Comparison of ENCODE assay signal across 15 cellular contexts in the genomic region with DNA sequence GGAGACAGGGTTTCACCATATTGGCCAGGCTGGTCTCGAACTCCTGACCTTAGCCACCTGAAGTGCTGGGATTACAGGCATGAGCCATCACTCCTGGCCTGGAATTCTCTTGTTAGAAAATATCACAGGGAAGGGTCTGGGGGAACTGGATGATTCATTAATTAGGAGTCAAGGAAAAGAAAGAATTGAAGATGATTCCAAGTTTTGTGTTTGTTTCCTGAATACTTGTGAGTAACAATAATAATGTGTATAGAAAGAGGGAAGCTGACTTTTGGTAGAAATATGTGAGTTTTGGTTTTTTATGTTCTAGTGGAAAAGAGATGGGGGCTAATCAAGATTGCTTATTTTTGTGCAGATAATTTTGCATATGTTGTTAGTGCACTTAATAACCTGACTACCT.
A peak's percentile ranks its signal among the peaks of the same experiment; 100 is the strongest.
DNase-seq lines count a peak whose midpoint lies in the region; ATAC-seq and TF ChIP-seq lines count a peak whose summit lies in the region.
"Had no signal": no experiment of that assay in that cellular context is flagged by ENCODE, and none has a peak within 500 bp of the region (broad histone marks: within the 10 kb centered on the region; RNA-seq: fewer than 3 reads in every experiment).

No MANE protein-coding gene starts in this region.

- dilution Hi-C loops in IMR-90 (cut with HindIII; ENCODE audit: low sequenced_read_pairs, unreplicated experiment): no loop called here

- no peak overlapping the region for H2AK5ac ChIP-seq in IMR-90 (ENCODE audit: low read depth, low read length)
- peak overlapping the region; percentile 70 for H2AK5ac ChIP-seq in mesenchymal stem cell (ENCODE audit: low read length, severe bottlenecking)

- H3K14ac ChIP-seq in IMR-90 (replicated peaks; ENCODE audit: low read depth, low read length) (no peak overlapping the region), mesenchymal stem cell (ENCODE audit: low read length in 2 of 2) (no peak overlapping the region)

- H2AFZ ChIP-seq in IMR-90 (replicated peaks; ENCODE audit: low read length, poor library complexity): no peak overlapping the region
- no peak overlapping the region for H2AFZ ChIP-seq in mesenchymal stem cell (ENCODE audit: low read depth, low read length)

- no peak overlapping the region for H4K5ac ChIP-seq in IMR-90 (ENCODE audit: low read depth, low read length)

- no peaks in the 10 kb centered on the region for H3K9me3 ChIP-seq in IMR-90 (ENCODE audit: control insufficient read depth, insufficient read depth, low read length)
- no peaks in the 10 kb centered on the region for H3K9me3 ChIP-seq in mesenchymal stem cell (ENCODE audit: control insufficient read depth, low read length)
- H3K9me3 ChIP-seq: BLaER1, HAP-1 had no signal

- CTCF ChIA-PET in IMR-90 (lab: Yijun Ruan, JAX): no interaction called here

- H3K27me3 ChIP-seq in IMR-90 (ENCODE audit: control insufficient read depth, insufficient read depth, low read length) (no peaks in the 10 kb centered on the region), mesenchymal stem cell (ENCODE audit: control insufficient read depth in 1 of 2, insufficient read depth in 1 of 2, low read length in 2 of 2) (no peaks in the 10 kb centered on the region)
- H3K27me3 ChIP-seq: BLaER1 had no signal

- H3K23ac ChIP-seq in IMR-90 (ENCODE audit: low read depth, low read length): no peak overlapping the region
- no peak overlapping the region for H3K23ac ChIP-seq in mesenchymal stem cell (ENCODE audit: low read length in 2 of 2)

- no peak overlapping the region for H2BK20ac ChIP-seq in IMR-90 (ENCODE audit: low read depth, low read length)

- no peak for TF ChIP-seq RAD21 in IMR-90 (IDR thresholded peaks at IDR 0.05; ENCODE audit: low read length)

- H3K9ac ChIP-seq in IMR-90 (ENCODE audit: low read depth, low read length) (no peak overlapping the region), mesenchymal stem cell (ENCODE audit: low read length) (no peak overlapping the region)
- H3K9ac ChIP-seq: BLaER1 had no signal

- H3K18ac ChIP-seq in IMR-90 (ENCODE audit: low read depth, low read length) (no peak overlapping the region), mesenchymal stem cell (ENCODE audit: low read depth in 1 of 2, low read length in 2 of 2) (no peak overlapping the region)

- TF ChIP-seq CTCF in IMR-90 (conservative IDR thresholded peaks at IDR 0.05; ENCODE audit: low read depth, low read length): no peak

- intact Hi-C loops in IMR-90 (cut with micrococcal nuclease): loop anchor here (5.0 kb wide), 1 partner anchor 180 kb away; no protein-coding TSS in a partner anchor

- in situ Hi-C loops in IMR-90 (cut with MboI; ENCODE audit: low sequenced_read_pairs): no loop called here

- no peak overlapping the region for H3K27ac ChIP-seq in IMR-90 (ENCODE audit: insufficient read depth, low read length)
- H3K27ac ChIP-seq in mesenchymal stem cell (ENCODE audit: low read length, poor library complexity, severe bottlenecking): peak overlapping the region; percentile 93
- H3K27ac ChIP-seq: BLaER1, RWPE1 had no signal

- TF ChIP-seq POLR2A in IMR-90 (IDR thresholded peaks at IDR 0.05; ENCODE audit: low read depth, low read length): no peak

- WGBS in IMR-90 (ENCODE audit: extremely low coverage in 2 of 2, insufficient read length in 1 of 2), 2 experiments: 38% methylated on average over 1 of the region's 1 CpG; no CpG with 5 or more reads in 1 of the 2 experiments
- 79% methylated on average over 1 of the region's 1 CpG for whole genome bisulfite sequencing in mesenchymal stem cell

- H4K8ac ChIP-seq in IMR-90 (ENCODE audit: low read depth in 2 of 2, low read length in 2 of 2): no peak overlapping the region
- no peak overlapping the region for H4K8ac ChIP-seq in mesenchymal stem cell (ENCODE audit: low read length)

- no peak overlapping the region for H2AK9ac ChIP-seq in IMR-90 (replicated peaks; ENCODE audit: low read depth, low read length, poor library complexity)

- H3K79me1 ChIP-seq in IMR-90 (ENCODE audit: low read depth in 1 of 2, low read length in 2 of 2) (no peaks in the 10 kb centered on the region), mesenchymal stem cell (replicated peaks; ENCODE audit: low read length, poor library complexity, severe bottlenecking) (no peaks in the 10 kb centered on the region)

- H2BK120ac ChIP-seq in IMR-90 (ENCODE audit: low read depth, low read length) (no peak overlapping the region), mesenchymal stem cell (ENCODE audit: low read depth, low read length) (no peak overlapping the region)

- H3K4me3 ChIP-seq in IMR-90 (ENCODE audit: insufficient read depth, low read depth, low read length) (no peak overlapping the region), mesenchymal stem cell (ENCODE audit: insufficient read depth in 1 of 2, low read depth in 1 of 2, low read length in 2 of 2) (no peak overlapping the region)
- H3K4me3 ChIP-seq: BLaER1, HAP-1 had no signal

- H3K4me2 ChIP-seq in IMR-90 (ENCODE audit: low read depth, low read length) (peak overlapping the region; percentile 7; the same call in 1 of the 2 replicates), mesenchymal stem cell (ENCODE audit: low read length, poor library complexity, severe bottlenecking) (no peak overlapping the region)
- H3K4me2 ChIP-seq: BLaER1 had no signal

- H2BK15ac ChIP-seq in IMR-90 (ENCODE audit: low read depth, low read length) (no peak overlapping the region), mesenchymal stem cell (ENCODE audit: low read depth, poor library complexity, severe bottlenecking) (no peak overlapping the region)

- H4K91ac ChIP-seq in IMR-90 (ENCODE audit: insufficient read depth, low read depth, low read length) (no peak overlapping the region), mesenchymal stem cell (ENCODE audit: low read length) (no peak overlapping the region)

- H3K4ac ChIP-seq in IMR-90 (ENCODE audit: low read depth, low read length) (no peak overlapping the region; the same call in 1 of the 2 replicates), mesenchymal stem cell (ENCODE audit: low read depth in 1 of 2, low read length in 2 of 2) (no peak overlapping the region)

- H3K56ac ChIP-seq in IMR-90 (ENCODE audit: extremely low read depth, insufficient read depth, low read length): no peak overlapping the region

- POLR2A ChIA-PET in IMR-90 (lab: Charles Lee; ENCODE audit: unreplicated experiment): no interaction called here

- H3K4me1 ChIP-seq in IMR-90 (ENCODE audit: control insufficient read depth, insufficient read depth, low read length) (peaks cover 3% of the 10 kb centered on the region), mesenchymal stem cell (ENCODE audit: control insufficient read depth, insufficient read depth, low read depth, low read length) (peaks cover 2% of the 10 kb centered on the region)
- H3K4me1 ChIP-seq: BLaER1, HAP-1 had no signal

- DNase-seq in EH (ENCODE audit: low read depth): peak; percentile 66
- peak; percentile 62 for DNase-seq in IMR-90
- peak; percentile 50 for DNase-seq in astrocyte of the hippocampus (ENCODE audit: low read depth, low spot score)
- no peak for DNase-seq in mesenchymal stem cell
- DNase-seq in DMS53 treated with DMSO at 0.1 percent for 48 hours (lab: John Stamatoyannopoulos, UW; ENCODE audit: unreplicated experiment): no peak
- DNase-seq in putamen (ENCODE audit: low spot score): no peak
- no peak for DNase-seq in stimulated activated CD4-positive, alpha-beta T cell treated with anti-CD3 and anti-CD28 coated beads, Interleukin-2, amount 100 ng/mL, for 24 hours
- no peak for DNase-seq in activated T-cell treated with anti-CD3 and anti-CD28 coated beads, Interleukin-2, amount 50 U/mL, for 48 hours
- DNase-seq: CD4-positive, alpha-beta memory T cell; NCI-H1105 treated with DMSO at 0.1 percent for 48 hours; SIG-M5 had no signal

- H3K36me3 ChIP-seq in IMR-90 (ENCODE audit: control insufficient read depth, insufficient read depth, low read length) (no peaks in the 10 kb centered on the region), mesenchymal stem cell (ENCODE audit: control insufficient read depth in 1 of 2, insufficient read depth in 2 of 2, low read depth in 1 of 2, low read length in 2 of 2) (no peaks in the 10 kb centered on the region)
- H3K36me3 ChIP-seq: BLaER1, HAP-1 had no signal

- BruUV-seq in IMR-90 (replicated peaks; lab: Mats Ljungman, UMichigan): no TSS peak

- no peaks in the 10 kb centered on the region; the same call in 1 of the 2 replicates for H4K20me1 ChIP-seq in IMR-90 (ENCODE audit: insufficient read depth, low read length)
- H4K20me1 ChIP-seq: BLaER1 had no signal

- peak overlapping the region; percentile 18 for H2BK5ac ChIP-seq in IMR-90 (ENCODE audit: low read depth, low read length, poor library complexity, severe bottlenecking)
- H2BK5ac ChIP-seq in mesenchymal stem cell (ENCODE audit: low read depth, low read length, poor library complexity, severe bottlenecking): no peak overlapping the region

- no peaks in the 10 kb centered on the region for H3K9me1 ChIP-seq in IMR-90 (ENCODE audit: insufficient read depth, low read length)

- ATAC-seq in IMR-90 (ENCODE audit: low read depth): peak; percentile 54
- ATAC-seq: PC-3 had no signal

- H2BK12ac ChIP-seq in mesenchymal stem cell (ENCODE audit: low read length in 2 of 2): no peak overlapping the region

TF ChIP-seq in IMR-90, 13 proteins besides CTCF, POLR2A, EP300 and RAD21 (continues in another document):
- TF ChIP-seq BHLHE40 (IDR thresholded peaks at IDR 0.05; ENCODE audit: low read depth, low read length): no peak
- TF ChIP-seq, protein P1, sequence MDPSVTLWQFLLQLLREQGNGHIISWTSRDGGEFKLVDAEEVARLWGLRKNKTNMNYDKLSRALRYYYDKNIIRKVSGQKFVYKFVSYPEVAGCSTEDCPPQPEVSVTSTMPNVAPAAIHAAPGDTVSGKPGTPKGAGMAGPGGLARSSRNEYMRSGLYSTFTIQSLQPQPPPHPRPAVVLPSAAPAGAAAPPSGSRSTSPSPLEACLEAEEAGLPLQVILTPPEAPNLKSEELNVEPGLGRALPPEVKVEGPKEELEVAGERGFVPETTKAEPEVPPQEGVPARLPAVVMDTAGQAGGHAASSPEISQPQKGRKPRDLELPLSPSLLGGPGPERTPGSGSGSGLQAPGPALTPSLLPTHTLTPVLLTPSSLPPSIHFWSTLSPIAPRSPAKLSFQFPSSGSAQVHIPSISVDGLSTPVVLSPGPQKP (IDR thresholded peaks at IDR 0.05; ENCODE audit: borderline replicate concordance, low read depth, low read length): no peak
- TF ChIP-seq CEBPB (IDR thresholded peaks at IDR 0.05; ENCODE audit: low read depth, low read length): no peak
- TF ChIP-seq CHD1 (IDR thresholded peaks at IDR 0.05; ENCODE audit: low read depth, low read length): no peak
- no peak for TF ChIP-seq FOS (IDR thresholded peaks at IDR 0.05; ENCODE audit: low read depth, low read length)
- no peak for TF ChIP-seq MXI1 (IDR thresholded peaks at IDR 0.05; ENCODE audit: borderline replicate concordance, low read depth, low read length)
- TF ChIP-seq MAZ (IDR thresholded peaks at IDR 0.05; ENCODE audit: borderline replicate concordance, low read depth, low read length): no peak

Comparison
In these comparisons a context has a peak if more than half of its experiments do, and no peak if none do; other contexts are left out.
1. DNase-seq: peak in EH (single experiment), IMR-90 (single experiment) and astrocyte of the hippocampus (single experiment); none in mesenchymal stem cell (single experiment), DMS53 treated with DMSO at 0.1 percent for 48 hours (single experiment), putamen (single experiment), stimulated activated CD4-positive, alpha-beta T cell treated with anti-CD3 and anti-CD28 coated beads, Interleukin-2, amount 100 ng/mL, for 24 hours (0 of 2) and activated T-cell treated with anti-CD3 and anti-CD28 coated beads, Interleukin-2, amount 50 U/mL, for 48 hours (0 of 2).